In the genomic region with DNA sequence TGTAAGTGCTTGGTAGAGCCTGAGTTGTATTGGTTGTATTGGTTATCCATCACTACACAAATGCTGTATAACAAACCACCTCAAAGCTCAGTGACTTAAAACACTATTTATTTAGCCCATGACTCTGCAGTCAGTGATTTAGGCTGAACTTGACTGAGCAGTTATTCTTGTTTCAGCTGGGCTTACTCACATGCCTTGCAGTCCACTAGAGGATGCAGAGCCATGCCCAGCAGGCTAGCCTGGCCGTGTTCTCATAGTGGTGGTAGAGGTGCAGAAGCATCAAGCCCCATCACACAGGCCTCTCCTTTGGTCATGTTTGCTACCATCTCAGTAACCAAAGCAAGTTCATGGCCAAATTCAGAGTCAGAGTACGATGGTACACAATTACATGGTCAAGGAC, we compare ENCODE assay signal across 20 cellular contexts.
"Had no signal": no experiment of that assay in that cellular context is flagged by ENCODE, and none has a peak within 500 bp of the region (broad histone marks: within the 10 kb centered on the region; RNA-seq: fewer than 3 reads in every experiment).

No MANE protein-coding gene starts in this region.

- H3K4me1 Mint-ChIP-seq: activated CD4-positive, alpha-beta T cell treated with anti-CD3 and anti-CD28 coated beads for 36 hours; neural crest cell; stimulated activated memory B cell treated with anti-CD40 and anti-IgM and Interleukin-4, amounts not matched to agents 10 μg/mL and 1 μg/mL and 100 μg/mL, for 72 hours; WTC11 had no signal

- H3K27me3 ChIP-seq: body of pancreas, ovary, spleen had no signal

- H3K36me3 ChIP-seq: ovary had no signal

- H3K9me3 Mint-ChIP-seq: activated naive CD4-positive, alpha-beta T cell treated with anti-CD3 and anti-CD28 coated beads for 36 hours; activated T-helper 2 cell treated with anti-CD3 and anti-CD28 coated beads, Interferon-gamma antibody, Interleukin-2, Interleukin-4, amounts not matched to agents 10 μg/mL and 5 μg/mL and 100 μg/mL, durations not matched to agents 14 hours and 24 hours and 36 hours; naive B cell; neural crest cell; stimulated activated memory B cell treated with anti-CD40 and anti-IgM and Interleukin-4, amounts not matched to agents 10 μg/mL and 1 μg/mL and 100 μg/mL, for 72 hours; WTC11 had no signal

- H3K27ac ChIP-seq: body of pancreas, ovary, spleen had no signal

- H3K4me3 Mint-ChIP-seq: activated CD4-positive, alpha-beta T cell treated with anti-CD3 and anti-CD28 coated beads for 36 hours; activated naive CD4-positive, alpha-beta T cell treated with anti-CD3 and anti-CD28 coated beads for 36 hours; naive B cell; neural crest cell; stimulated activated memory B cell treated with anti-CD40 and anti-IgM and Interleukin-4, amounts not matched to agents 10 μg/mL and 1 μg/mL and 100 μg/mL, for 72 hours; WTC11 had no signal

- H3K4me3 ChIP-seq: body of pancreas, lung, ovary, spleen had no signal

- DNase-seq: activated CD4-positive, alpha-beta T cell treated with anti-CD3 and anti-CD28 coated beads for 36 hours; activated CD4-positive, alpha-beta T cell treated with anti-CD3 and anti-CD28 coated beads, Interleukin-2, amount 50 U/mL, for 48 hours; activated naive CD4-positive, alpha-beta T cell treated with anti-CD3 and anti-CD28 coated beads for 36 hours; body of pancreas; caudate nucleus; erythroblast; hypothalamus; islet precursor cell; naive B cell; ovary; spleen; stimulated activated CD4-positive, alpha-beta T cell treated with anti-CD3 and anti-CD28 coated beads, Interleukin-4, amount 100 ng/mL, for 4 hours; T-helper 2 cell had no signal

- H3K27ac Mint-ChIP-seq: activated CD4-positive, alpha-beta T cell treated with anti-CD3 and anti-CD28 coated beads for 36 hours; activated naive CD4-positive, alpha-beta T cell treated with anti-CD3 and anti-CD28 coated beads for 36 hours; activated T-helper 2 cell treated with anti-CD3 and anti-CD28 coated beads, Interferon-gamma antibody, Interleukin-2, Interleukin-4, amounts not matched to agents 10 μg/mL and 5 μg/mL and 100 μg/mL, durations not matched to agents 14 hours and 24 hours and 36 hours; stimulated activated memory B cell treated with anti-CD40 and anti-IgM and Interleukin-4, amounts not matched to agents 10 μg/mL and 1 μg/mL and 100 μg/mL, for 72 hours; WTC11 had no signal

- H3K4me1 ChIP-seq: body of pancreas, spleen had no signal

- H3K9me3 ChIP-seq: body of pancreas, ovary, spleen had no signal

- H3K27me3 Mint-ChIP-seq: activated CD4-positive, alpha-beta T cell treated with anti-CD3 and anti-CD28 coated beads for 36 hours; naive B cell; stimulated activated memory B cell treated with anti-CD40 and anti-IgM and Interleukin-4, amounts not matched to agents 10 μg/mL and 1 μg/mL and 100 μg/mL, for 72 hours had no signal

- ATAC-seq: activated CD4-positive, alpha-beta T cell treated with anti-CD3 and anti-CD28 coated beads for 36 hours; body of pancreas; left lobe of liver; sciatic nerve; stimulated activated memory B cell treated with anti-CD40 and anti-IgM and Interleukin-4, amounts not matched to agents 10 μg/mL and 1 μg/mL and 100 μg/mL, for 72 hours; WTC11 had no signal
